Comparison of ENCODE assay signal across 9 cellular contexts in genomic region chr3:11624161-11624560, GRCh38. TPM values are rescaled to one million over a fixed set of nuclear protein-coding genes. Genes with fewer than 3 reads are reported as not detected.
DNase-seq lines count a peak whose midpoint lies in the region; TF ChIP-seq lines count a peak whose summit lies in the region.
"Had no signal": no experiment of that assay in that cellular context is flagged by ENCODE, and none has a peak within 500 bp of the region (broad histone marks: within the 10 kb centered on the region; RNA-seq: fewer than 3 reads in every experiment).

No MANE protein-coding gene starts in this region.

- H3K36me3 ChIP-seq in GM23248 (ENCODE audit: low read depth) (no peaks in the 10 kb centered on the region), uterus (no peaks in the 10 kb centered on the region), right atrium auricular region (no peaks in the 10 kb centered on the region)
- H3K36me3 ChIP-seq in effector memory CD4-positive, alpha-beta T cell (ENCODE audit: control insufficient read depth, insufficient read depth, low read length) = no peaks in the 10 kb centered on the region

- H3F3A ChIP-seq in GM23248 (ENCODE audit: insufficient read depth) = peaks cover 9% of the 10 kb centered on the region

- H3K9ac ChIP-seq in GM23248 = no peak overlapping the region
- H3K9ac ChIP-seq: KMS-11 had no signal

- DNase-seq in GM23248 = peak; percentile 56
- DNase-seq in activated CD4-positive, alpha-beta T cell treated with anti-CD3 and anti-CD28 coated beads, Interleukin-2, amount 50 U/mL, for 48 hours = peak; percentile 63 to 81
- peak; percentile 12 to 41 (median 38) for DNase-seq in effector memory CD4-positive, alpha-beta T cell
- DNase-seq in stimulated activated CD4-positive, alpha-beta T cell treated with anti-CD3 and anti-CD28 coated beads, TNF-alpha, amount 100 ng/mL, for 1 hour (ENCODE audit: low read depth in 3 of 3, low spot score in 1 of 3) = peak in 2 of 3 donors; percentile 9 to 33
- DNase-seq in G401 (ENCODE audit: low spot score) = no peak
- no peak for DNase-seq in uterus
- DNase-seq in C1 segment of cervical spinal cord (lab: John Stamatoyannopoulos, UW) = no peak
- DNase-seq in right atrium auricular region (ENCODE audit: low spot score) = no peak

- 0 out of 2 replicates have a peak, but pooled peaks cover 4% of the 10 kb centered on the region for H3K9me2 ChIP-seq in GM23248 (ENCODE audit: insufficient read depth)

- 68 to 73% methylated on average over 8 of the region's 8 CpGs for WGBS in GM23248 (ENCODE audit: low coverage in 1 of 2, low lambda C conversion rate in 2 of 2, missing lambda C conversion rate in 2 of 2), 2 experiments

- H4K20me1 ChIP-seq in GM23248 (ENCODE audit: insufficient read depth) = peaks cover 12% of the 10 kb centered on the region; the same call in 1 of the 2 replicates

- H3K4me1 ChIP-seq in GM23248 (ENCODE audit: insufficient read depth) (peaks cover 4% of the 10 kb centered on the region; the same call in 1 of the 2 replicates), uterus (peaks cover 0 to 21% of the 10 kb centered on the region in 2 donors), right atrium auricular region (peaks cover 0 to 61% of the 10 kb centered on the region in 2 donors)
- peaks cover 13% of the 10 kb centered on the region for H3K4me1 ChIP-seq in effector memory CD4-positive, alpha-beta T cell (ENCODE audit: control insufficient read depth, insufficient read depth, low read length, poor library complexity, severe bottlenecking)

- TF ChIP-seq CTCF in uterus (IDR thresholded peaks at IDR 0.05) = no peak
- no peak for TF ChIP-seq CTCF in right atrium auricular region (IDR thresholded peaks at IDR 0.05)

- H3K4me3 ChIP-seq in GM23248 = no peak overlapping the region
- H3K4me3 ChIP-seq in effector memory CD4-positive, alpha-beta T cell (ENCODE audit: insufficient read depth, low read depth, low read length, poor library complexity, severe bottlenecking) = no peak overlapping the region
- H3K4me3 ChIP-seq in uterus = no peak overlapping the region
- H3K4me3 ChIP-seq in right atrium auricular region = no peak overlapping the region

- H3K27me3 ChIP-seq in GM23248 (replicated peaks; ENCODE audit: insufficient read depth) (no peaks in the 10 kb centered on the region), uterus (no peaks in the 10 kb centered on the region), right atrium auricular region (no peaks in the 10 kb centered on the region)
- H3K27me3 ChIP-seq in effector memory CD4-positive, alpha-beta T cell (replicated peaks; ENCODE audit: control insufficient read depth, insufficient read depth, low read length, poor library complexity, severe bottlenecking) = no peaks in the 10 kb centered on the region

- no peak for TF ChIP-seq POLR2A in uterus (IDR thresholded peaks at IDR 0.05)

- H3K4me2 ChIP-seq in GM23248 (ENCODE audit: unreplicated experiment) = no peak overlapping the region
- H3K4me2 ChIP-seq: KMS-11 had no signal

- in situ Hi-C loops in GM23248 (cut with MboI) = no loop called here
- in situ Hi-C loops in G401 (cut with HindIII; ENCODE audit: low sequenced_read_pairs) = loop anchor here (5.0 kb wide), 1 partner anchor 93 kb away; no protein-coding TSS in a partner anchor

- peaks cover 100% of the 10 kb centered on the region for H3K79me2 ChIP-seq in GM23248 (ENCODE audit: insufficient read depth)

- no peak overlapping the region for H2AFZ ChIP-seq in GM23248

- H3K27ac ChIP-seq in GM23248 (no peak overlapping the region; the same call in 1 of the 2 replicates), uterus (no peak overlapping the region), right atrium auricular region (no peak overlapping the region)
- peak overlapping the region; percentile 50 for H3K27ac ChIP-seq in effector memory CD4-positive, alpha-beta T cell (ENCODE audit: insufficient read depth, low read length, poor library complexity, severe bottlenecking)
- H3K27ac ChIP-seq: KMS-11 had no signal

- intact Hi-C loops in uterus (cut with DNase I; ENCODE audit: low total_unique reads) = no loop called here

- H3K9me3 ChIP-seq in GM23248 (ENCODE audit: low read depth) (no peaks in the 10 kb centered on the region), uterus (no peaks in the 10 kb centered on the region), right atrium auricular region (no peaks in the 10 kb centered on the region)
- no peaks in the 10 kb centered on the region for H3K9me3 ChIP-seq in effector memory CD4-positive, alpha-beta T cell (ENCODE audit: control insufficient read depth, low read length)

RNA-seq across cellular contexts. Expression of gene VGLL4, which starts 19.6 kb away (rescaled TPM):
- total RNA-seq in GM23248 (2014; rRNA removed; shearing (Covaris generic)) = 46.5 and 54.9 TPM in 2 replicates
- polyA plus RNA-seq in GM23248 (2016; fragmentation: Nextera tagmentation; extraction: Ambion mirVana) = 30.9 and 32.4 TPM in 2 replicates
- total RNA-seq in G401 (2014; rRNA removed; shearing (Covaris generic)) = 84.7 and 93.2 TPM in 2 replicates
- total RNA-seq in uterus (100 to 1,000 TPM in 3 of 4 donors, 10 to 100 TPM in 1; 79.3 to 144 (median 143) TPM), right atrium auricular region (10 to 100 TPM; 30.2 to 64.6 TPM)

Comparison
In these comparisons a context has a peak if more than half of its experiments do, and no peak if none do; other contexts are left out.
1. DNase-seq: peak in GM23248 (single experiment), activated CD4-positive, alpha-beta T cell treated with anti-CD3 and anti-CD28 coated beads, Interleukin-2, amount 50 U/mL, for 48 hours (2 of 2), effector memory CD4-positive, alpha-beta T cell (3 of 3) and stimulated activated CD4-positive, alpha-beta T cell treated with anti-CD3 and anti-CD28 coated beads, TNF-alpha, amount 100 ng/mL, for 1 hour (2 of 3); none in G401 (single experiment), uterus (0 of 2), C1 segment of cervical spinal cord (0 of 14) and right atrium auricular region (single experiment).